ENCODE assay signal across 8 cellular contexts in genomic region chr16:56931769-56932587, GRCh38. TPM values are rescaled to one million over a fixed set of nuclear protein-coding genes. Genes with fewer than 3 reads are reported as not detected.
DNase-seq lines count a peak whose midpoint lies in the region; ATAC-seq, FAIRE-seq and TF ChIP-seq lines count a peak whose summit lies in the region.

Gene HERPUD1, plus strand, starts transcription at chr16:56932142. Its CDS starts 103 bp downstream, at chr16:56932245.

- no peaks in the 10 kb centered on the region for H3K27me3 ChIP-seq in AG04450 (ENCODE audit: control insufficient read depth, insufficient read depth, low read length)
- H3K27me3 ChIP-seq in bronchial epithelial cell (ENCODE audit: control insufficient read depth, insufficient read depth, low read length) = no peaks in the 10 kb centered on the region

- DNase-seq in AG04450 (ENCODE audit: low read depth, low spot score) (peak; percentile 97), NCI-H2227 treated with DMSO at 0.1 percent for 48 hours (lab: John Stamatoyannopoulos, UW) (peak; percentile 86), bronchial epithelial cell (ENCODE audit: low read depth) (peak; percentile 90), iPS-NIHi7 (ENCODE audit: extremely low spot score) (peak; percentile 100), smooth muscle cell of the brain vasculature (ENCODE audit: low read depth, low spot score) (peak; percentile 89)

- CTCF ChIA-PET in AG04450 (lab: Charles Lee) = interaction anchor here (1.4 kb wide), 1 partner anchor 139 kb away, joined by 3 read pairs; no protein-coding TSS in a partner anchor

- POLR2A ChIA-PET in AG04450 (lab: Yijun Ruan, JAX) = interaction anchor here (0.6 to 3.3 kb wide), 21 partner anchors 11 to 254 kb away, joined by 3 to 25 read pairs (median 4); partner anchors contain the start of genes CETP, NLRC5, PSME3IP1 and RSPRY1

- H3K27ac ChIP-seq in AG04450 (ENCODE audit: low read depth, low read length) = peak within 1 kb of the TSS; percentile 81

- ATAC-seq in GM18907 (IDR thresholded peaks at IDR 0.05; ENCODE audit: unreplicated experiment) (peak; percentile 90), HG03159 (IDR thresholded peaks at IDR 0.05; ENCODE audit: unreplicated experiment) (peak; percentile 87)

- peak within 1 kb of the TSS; percentile 98 for H3K4me3 ChIP-seq in AG04450 (ENCODE audit: low read depth, low read length)
- peak within 1 kb of the TSS; percentile 99 for H3K4me3 ChIP-seq in WI38 (ENCODE audit: low read depth, low read length)
- peak within 1 kb of the TSS; percentile 98 for H3K4me3 ChIP-seq in bronchial epithelial cell (ENCODE audit: low read depth, low read length)

- peaks cover 12% of the 10 kb centered on the region for H3K36me3 ChIP-seq in bronchial epithelial cell (ENCODE audit: control insufficient read depth, insufficient read depth, low read length)

- peaks cover 8% of the 10 kb centered on the region; the same call in 1 of the 2 replicates for H3K9me3 ChIP-seq in AG04450 (ENCODE audit: control insufficient read depth, insufficient read depth, low read length)

- FAIRE-seq in bronchial epithelial cell (lab: Jason Lieb, UNC) = no peak

- TF ChIP-seq CTCF in AG04450 (IDR thresholded peaks at IDR 0.05; ENCODE audit: low read depth, low read length) = no peak; the same call in 1 of the 2 replicates
- 0 out of 2 replicates have a peak, but pooled peaks have one; percentile 5 for TF ChIP-seq CTCF in WI38 (IDR thresholded peaks at IDR 0.05; ENCODE audit: low read depth, low read length)
- TF ChIP-seq CTCF in bronchial epithelial cell (IDR thresholded peaks at IDR 0.05; ENCODE audit: insufficient read depth, low read length, severe bottlenecking) = no peak

RNA-seq across cellular contexts. Expression of gene HERPUD1, which starts in this region (rescaled TPM):
- 207 and 215 TPM in 2 replicates for polyA plus RNA-seq in AG04450 (2011; rRNA removed)
- 243 and 282 TPM in 2 replicates for polyA minus RNA-seq in AG04450 (2011; rRNA and poly(A)+ RNA removed)
- total RNA-seq in bronchial epithelial cell = 93.8 and 110 TPM in 2 replicates

Comparison
In these comparisons a context has a peak if more than half of its experiments do, and no peak if none do; other contexts are left out.
1. Peak in every context shown above with its lines: DNase-seq, ATAC-seq, H3K4me3 ChIP-seq and H3K27ac ChIP-seq.